Comparison of ENCODE assay signal across 33 cellular contexts in genomic region chr17:35846055-35846809, GRCh38. TPM values are rescaled to one million over a fixed set of nuclear protein-coding genes. Genes with fewer than 3 reads are reported as not detected.
DNase-seq lines count a peak whose midpoint lies in the region; ATAC-seq and TF ChIP-seq lines count a peak whose summit lies in the region.
"Had no signal": no experiment of that assay in that cellular context is flagged by ENCODE, and none has a peak within 500 bp of the region (broad histone marks: within the 10 kb centered on the region; RNA-seq: fewer than 3 reads in every experiment).

No MANE protein-coding gene starts in this region.

- H3K4me3 ChIP-seq in AG09309 (ENCODE audit: control insufficient read depth, low read depth, low read length): no peak overlapping the region
- no peak overlapping the region for H3K4me3 ChIP-seq in prostate gland
- H3K4me3 ChIP-seq: Peyer's patch had no signal

- H3K4me3 Mint-ChIP-seq in immature natural killer cell: no peak overlapping the region
- H3K4me3 Mint-ChIP-seq: activated naive CD4-positive, alpha-beta T cell treated with anti-CD3 and anti-CD28 coated beads, Interleukin-2, amount 10 ng/mL, durations not matched to agents 7 days and 5 days; brain had no signal

- peaks cover 13 to 21% of the 10 kb centered on the region in 2 donors for H3K4me1 Mint-ChIP-seq in immature natural killer cell
- H3K4me1 Mint-ChIP-seq: brain had no signal

- TF ChIP-seq CTCF in AG09309 (IDR thresholded peaks at IDR 0.05; ENCODE audit: control insufficient read depth, insufficient read depth, low read depth, low read length, missing control alignments) (no peak), prostate gland (IDR thresholded peaks at IDR 0.05) (no peak)

- intact Hi-C loops in prostate gland (cut with DNase I): no loop called here

- peaks cover 9 to 23% of the 10 kb centered on the region in 2 donors for H3K36me3 ChIP-seq in prostate gland

- 87% methylated on average over 3 of the region's 3 CpGs for WGBS in prostate gland

- no peak for TF ChIP-seq POLR2A in prostate gland (IDR thresholded peaks at IDR 0.05)

- no peak overlapping the region for H3K27ac ChIP-seq in prostate gland
- H3K27ac ChIP-seq: Peyer's patch had no signal

- peak; percentile 17 for DNase-seq in AG09309 (ENCODE audit: low read depth)
- DNase-seq in GM04503 (ENCODE audit: low read depth): peak; percentile 44
- peak; percentile 34 for DNase-seq in astrocyte of the hippocampus (ENCODE audit: low read depth, low spot score)
- DNase-seq in immature natural killer cell: no peak
- DNase-seq in prostate gland (ENCODE audit: low spot score): no peak
- DNase-seq in ureter (ENCODE audit: low spot score): no peak
- no peak for DNase-seq in activated CD4-positive, alpha-beta T cell treated with anti-CD3 and anti-CD28 coated beads for 4 hours
- DNase-seq: activated CD4-positive, alpha-beta T cell treated with anti-CD3 and anti-CD28 coated beads, Interleukin-2, amount 50 U/mL, for 4 hours; activated naive CD4-positive, alpha-beta T cell treated with anti-CD3 and anti-CD28 coated beads, Interleukin-2, amount 10 ng/mL, durations not matched to agents 7 days and 5 days; AML-193; COR-L47; cortex of kidney; DND-41; HCEC 1CT; hypothalamus; Kasumi-1; NCI-H1092; NCI-H2081 treated with DMSO at 0.1 percent for 48 hours; NCI-H510A treated with DMSO at 0.1 percent for 48 hours; NK-92 treated with Interleukin-12 subunit alpha and Interleukin-12 subunit beta, amount 100 ng/mL, for 24 hours; nucleus accumbens; Peyer's patch; retina; stimulated activated CD8-positive, alpha-beta memory T cell treated with anti-CD3 and anti-CD28 coated beads, Interleukin-4, amount 100 ng/mL, for 48 hours; T-helper 2 cell had no signal

- H3K9me3 Mint-ChIP-seq in immature natural killer cell: peaks cover 0 to 1% (median 0%) of the 10 kb centered on the region in 6 donors
- H3K9me3 Mint-ChIP-seq: activated naive CD4-positive, alpha-beta T cell treated with anti-CD3 and anti-CD28 coated beads, Interleukin-2, amount 10 ng/mL, durations not matched to agents 7 days and 5 days; brain had no signal

- H3K4me1 ChIP-seq in prostate gland (replicated peaks): no peaks in the 10 kb centered on the region
- H3K4me1 ChIP-seq: Peyer's patch had no signal

- H3K36me3 Mint-ChIP-seq in immature natural killer cell: peaks cover 33 to 57% (median 35%) of the 10 kb centered on the region in 3 donors

- H3K27ac Mint-ChIP-seq in immature natural killer cell: peak overlapping the region in 5 of 6 donors; percentile 16 to 59 (median 39)
- H3K27ac Mint-ChIP-seq: activated naive CD4-positive, alpha-beta T cell treated with anti-CD3 and anti-CD28 coated beads, Interleukin-2, amount 10 ng/mL, durations not matched to agents 7 days and 5 days had no signal

- H3K27me3 Mint-ChIP-seq in immature natural killer cell (ENCODE audit: low read depth in 3 of 3): no peaks in the 10 kb centered on the region
- H3K27me3 Mint-ChIP-seq: activated naive CD4-positive, alpha-beta T cell treated with anti-CD3 and anti-CD28 coated beads, Interleukin-2, amount 10 ng/mL, durations not matched to agents 7 days and 5 days had no signal

- ATAC-seq in HG03460 (IDR thresholded peaks at IDR 0.05; ENCODE audit: unreplicated experiment): no peak

- no peaks in the 10 kb centered on the region for H3K27me3 ChIP-seq in prostate gland (replicated peaks; ENCODE audit: insufficient read depth)
- H3K27me3 ChIP-seq: Peyer's patch had no signal

- no peaks in the 10 kb centered on the region for H3K9me3 ChIP-seq in prostate gland
- H3K9me3 ChIP-seq: Peyer's patch had no signal

RNA-seq across cellular contexts. Expression of gene HEATR9, which starts 22.5 kb away (rescaled TPM):
- under 1 TPM in 2 of 3 donors, not detected in 1; 0.11 to 0.19 TPM for polyA plus RNA-seq in immature natural killer cell
- under 1 TPM in 1 of 2 donors, not detected in 1; 0.40 TPM for total RNA-seq in prostate gland
- total RNA-seq in ureter: 0.21 TPM
- total RNA-seq: endothelial cell of umbilical vein, HT-29, lung microvascular endothelial cell, Peyer's patch, SK-MEL-5, temporal lobe had no signal
- polyA plus RNA-seq: endothelial cell of umbilical vein, keratinocyte had no signal

RNA-seq across cellular contexts. Expression of gene CCL5, which starts 33.9 kb away (rescaled TPM):
- polyA plus RNA-seq in immature natural killer cell: 1,000 to 10,000 TPM; 1,095 to 2,255 (median 1,960) TPM
- total RNA-seq in prostate gland (1 to 10 TPM; 1.2 to 4.5 TPM), ureter (12.1 TPM)
- total RNA-seq: endothelial cell of umbilical vein, HT-29, temporal lobe had no signal
- polyA plus RNA-seq: endothelial cell of umbilical vein had no signal

RNA-seq across cellular contexts. Expression of gene TAF15, which starts 36.9 kb away (rescaled TPM):
- polyA plus RNA-seq in immature natural killer cell: 10 to 100 TPM in 2 of 3 donors, 1 to 10 TPM in 1; 9.4 to 35.5 (median 10.3) TPM
- 10 to 100 TPM; 57.2 to 86.1 TPM for total RNA-seq in prostate gland
- total RNA-seq in ureter: 269 TPM

RNA-seq across cellular contexts. Expression of gene MMP28, which starts 50.8 kb away (rescaled TPM):
- polyA plus RNA-seq in immature natural killer cell: not detected
- total RNA-seq in prostate gland (100 to 1,000 TPM in 1 of 2 donors, 10 to 100 TPM in 1; 12.8 to 146 TPM), ureter (23.5 TPM)
- total RNA-seq: SK-MEL-5 had no signal

Comparison
In these comparisons a context has a peak if more than half of its experiments do, and no peak if none do; other contexts are left out.
1. DNase-seq: peak in AG09309 (single experiment), GM04503 (single experiment) and astrocyte of the hippocampus (single experiment); none in immature natural killer cell (0 of 3), prostate gland (single experiment), ureter (single experiment) and activated CD4-positive, alpha-beta T cell treated with anti-CD3 and anti-CD28 coated beads for 4 hours (0 of 2).